1 cellular context compared by ENCODE assay signal in the genomic region with DNA sequence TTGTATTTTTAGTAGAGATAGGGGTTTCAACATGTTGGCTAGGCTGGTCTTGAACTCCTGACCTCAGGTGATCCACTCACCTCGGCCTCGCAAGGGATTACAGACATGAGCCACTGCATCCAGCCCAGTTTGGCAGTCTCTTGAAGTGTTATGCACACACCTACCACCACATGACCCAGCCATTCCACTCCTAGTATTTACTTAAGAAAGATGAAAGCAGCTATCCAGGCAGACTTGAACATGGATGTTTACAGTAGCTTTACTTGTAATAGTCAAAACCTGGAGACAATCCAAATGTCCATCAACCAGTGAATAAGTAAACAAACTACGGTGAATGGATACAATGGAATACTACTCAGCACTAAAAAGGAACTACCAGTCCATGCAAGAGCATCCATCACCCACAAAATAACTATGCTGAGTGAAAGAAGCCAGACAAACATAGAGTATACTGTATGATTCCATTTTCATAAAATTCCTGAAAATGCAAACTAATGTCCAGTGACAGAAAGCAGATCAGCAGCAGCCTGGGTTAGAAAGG.
TF ChIP-seq lines count a peak whose summit lies in the region.

No MANE protein-coding gene starts in this region.

TF ChIP-seq in HepG2, 621 proteins besides CTCF, POLR2A, EP300 and RAD21 (continues in another document):
- TF ChIP-seq, protein P1, sequence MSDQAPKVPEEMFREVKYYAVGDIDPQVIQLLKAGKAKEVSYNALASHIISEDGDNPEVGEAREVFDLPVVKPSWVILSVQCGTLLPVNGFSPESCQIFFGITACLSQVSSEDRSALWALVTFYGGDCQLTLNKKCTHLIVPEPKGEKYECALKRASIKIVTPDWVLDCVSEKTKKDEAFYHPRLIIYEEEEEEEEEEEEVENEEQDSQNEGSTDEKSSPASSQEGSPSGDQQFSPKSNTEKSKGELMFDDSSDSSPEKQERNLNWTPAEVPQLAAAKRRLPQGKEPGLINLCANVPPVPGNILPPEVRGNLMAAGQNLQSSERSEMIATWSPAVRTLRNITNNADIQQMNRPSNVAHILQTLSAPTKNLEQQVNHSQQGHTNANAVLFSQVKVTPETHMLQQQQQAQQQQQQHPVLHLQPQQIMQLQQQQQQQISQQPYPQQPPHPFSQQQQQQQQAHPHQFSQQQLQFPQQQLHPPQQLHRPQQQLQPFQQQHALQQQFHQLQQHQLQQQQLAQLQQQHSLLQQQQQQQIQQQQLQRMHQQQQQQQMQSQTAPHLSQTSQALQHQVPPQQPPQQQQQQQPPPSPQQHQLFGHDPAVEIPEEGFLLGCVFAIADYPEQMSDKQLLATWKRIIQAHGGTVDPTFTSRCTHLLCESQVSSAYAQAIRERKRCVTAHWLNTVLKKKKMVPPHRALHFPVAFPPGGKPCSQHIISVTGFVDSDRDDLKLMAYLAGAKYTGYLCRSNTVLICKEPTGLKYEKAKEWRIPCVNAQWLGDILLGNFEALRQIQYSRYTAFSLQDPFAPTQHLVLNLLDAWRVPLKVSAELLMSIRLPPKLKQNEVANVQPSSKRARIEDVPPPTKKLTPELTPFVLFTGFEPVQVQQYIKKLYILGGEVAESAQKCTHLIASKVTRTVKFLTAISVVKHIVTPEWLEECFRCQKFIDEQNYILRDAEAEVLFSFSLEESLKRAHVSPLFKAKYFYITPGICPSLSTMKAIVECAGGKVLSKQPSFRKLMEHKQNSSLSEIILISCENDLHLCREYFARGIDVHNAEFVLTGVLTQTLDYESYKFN (CRISPR knock-in tag; conservative IDR thresholded peaks at IDR 0.05): peak; percentile 94
- TF ChIP-seq, protein P2, sequence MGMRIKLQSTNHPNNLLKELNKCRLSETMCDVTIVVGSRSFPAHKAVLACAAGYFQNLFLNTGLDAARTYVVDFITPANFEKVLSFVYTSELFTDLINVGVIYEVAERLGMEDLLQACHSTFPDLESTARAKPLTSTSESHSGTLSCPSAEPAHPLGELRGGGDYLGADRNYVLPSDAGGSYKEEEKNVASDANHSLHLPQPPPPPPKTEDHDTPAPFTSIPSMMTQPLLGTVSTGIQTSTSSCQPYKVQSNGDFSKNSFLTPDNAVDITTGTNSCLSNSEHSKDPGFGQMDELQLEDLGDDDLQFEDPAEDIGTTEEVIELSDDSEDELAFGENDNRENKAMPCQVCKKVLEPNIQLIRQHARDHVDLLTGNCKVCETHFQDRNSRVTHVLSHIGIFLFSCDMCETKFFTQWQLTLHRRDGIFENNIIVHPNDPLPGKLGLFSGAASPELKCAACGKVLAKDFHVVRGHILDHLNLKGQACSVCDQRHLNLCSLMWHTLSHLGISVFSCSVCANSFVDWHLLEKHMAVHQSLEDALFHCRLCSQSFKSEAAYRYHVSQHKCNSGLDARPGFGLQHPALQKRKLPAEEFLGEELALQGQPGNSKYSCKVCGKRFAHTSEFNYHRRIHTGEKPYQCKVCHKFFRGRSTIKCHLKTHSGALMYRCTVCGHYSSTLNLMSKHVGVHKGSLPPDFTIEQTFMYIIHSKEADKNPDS (CRISPR knock-in tag; IDR thresholded peaks at IDR 0.05): 0 out of 2 replicates have a peak, but pooled peaks have one; percentile 70
- TF ChIP-seq CREB1 (IDR thresholded peaks at IDR 0.05) (peak; percentile 58), CREB1 (CRISPR knock-in tag; IDR thresholded peaks at IDR 0.05) (peak; percentile 87), ZNF329 (CRISPR knock-in tag; IDR thresholded peaks at IDR 0.05; ENCODE audit: low read depth) (no peak), BRD4 (CRISPR knock-in tag; IDR thresholded peaks at IDR 0.05) (no peak), HOXA7 (CRISPR knock-in tag; IDR thresholded peaks at IDR 0.05) (no peak), ARHGAP35 (CRISPR knock-in tag; IDR thresholded peaks at IDR 0.05; ENCODE audit: borderline replicate concordance) (no peak), TBX3 (IDR thresholded peaks at IDR 0.05; ENCODE audit: borderline replicate concordance) (peak; percentile 99), ZNF558 (CRISPR knock-in tag; IDR thresholded peaks at IDR 0.05; ENCODE audit: borderline replicate concordance) (peak; percentile 89; the same call in 1 of the 2 replicates), SMAD9 (CRISPR knock-in tag; IDR thresholded peaks at IDR 0.05) (no peak), BRCA1 (CRISPR knock-in tag; IDR thresholded peaks at IDR 0.05) (peak; percentile 10; the same call in 1 of the 2 replicates), TSC22D2 (CRISPR knock-in tag; IDR thresholded peaks at IDR 0.05; ENCODE audit: borderline replicate concordance) (no peak), ZC3H13 (CRISPR knock-in tag; IDR thresholded peaks at IDR 0.05) (peak; percentile 52; the same call in 1 of the 2 replicates), MEIS1 (CRISPR knock-in tag; IDR thresholded peaks at IDR 0.05; ENCODE audit: borderline replicate concordance) (peak; percentile 100), YEATS2 (CRISPR knock-in tag; IDR thresholded peaks at IDR 0.05; ENCODE audit: borderline replicate concordance) (peak; percentile 80; the same call in 1 of the 2 replicates), ZKSCAN1 (IDR thresholded peaks at IDR 0.05; ENCODE audit: low read length) (peak; percentile 39; the same call in 1 of the 2 replicates), CHD4 (IDR thresholded peaks at IDR 0.05; ENCODE audit: borderline replicate concordance, low read length) (peak; percentile 78; the same call in 1 of the 2 replicates), CBX1 (IDR thresholded peaks at IDR 0.05; ENCODE audit: low read depth) (no peak), NCOR1 (IDR thresholded peaks at IDR 0.05; ENCODE audit: borderline replicate concordance, low read length) (peak; percentile 98)
- TF ChIP-seq, protein P3, sequence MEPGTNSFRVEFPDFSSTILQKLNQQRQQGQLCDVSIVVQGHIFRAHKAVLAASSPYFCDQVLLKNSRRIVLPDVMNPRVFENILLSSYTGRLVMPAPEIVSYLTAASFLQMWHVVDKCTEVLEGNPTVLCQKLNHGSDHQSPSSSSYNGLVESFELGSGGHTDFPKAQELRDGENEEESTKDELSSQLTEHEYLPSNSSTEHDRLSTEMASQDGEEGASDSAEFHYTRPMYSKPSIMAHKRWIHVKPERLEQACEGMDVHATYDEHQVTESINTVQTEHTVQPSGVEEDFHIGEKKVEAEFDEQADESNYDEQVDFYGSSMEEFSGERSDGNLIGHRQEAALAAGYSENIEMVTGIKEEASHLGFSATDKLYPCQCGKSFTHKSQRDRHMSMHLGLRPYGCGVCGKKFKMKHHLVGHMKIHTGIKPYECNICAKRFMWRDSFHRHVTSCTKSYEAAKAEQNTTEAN (CRISPR knock-in tag; conservative IDR thresholded peaks at IDR 0.05): peak; percentile 91
- TF ChIP-seq, protein P4, sequence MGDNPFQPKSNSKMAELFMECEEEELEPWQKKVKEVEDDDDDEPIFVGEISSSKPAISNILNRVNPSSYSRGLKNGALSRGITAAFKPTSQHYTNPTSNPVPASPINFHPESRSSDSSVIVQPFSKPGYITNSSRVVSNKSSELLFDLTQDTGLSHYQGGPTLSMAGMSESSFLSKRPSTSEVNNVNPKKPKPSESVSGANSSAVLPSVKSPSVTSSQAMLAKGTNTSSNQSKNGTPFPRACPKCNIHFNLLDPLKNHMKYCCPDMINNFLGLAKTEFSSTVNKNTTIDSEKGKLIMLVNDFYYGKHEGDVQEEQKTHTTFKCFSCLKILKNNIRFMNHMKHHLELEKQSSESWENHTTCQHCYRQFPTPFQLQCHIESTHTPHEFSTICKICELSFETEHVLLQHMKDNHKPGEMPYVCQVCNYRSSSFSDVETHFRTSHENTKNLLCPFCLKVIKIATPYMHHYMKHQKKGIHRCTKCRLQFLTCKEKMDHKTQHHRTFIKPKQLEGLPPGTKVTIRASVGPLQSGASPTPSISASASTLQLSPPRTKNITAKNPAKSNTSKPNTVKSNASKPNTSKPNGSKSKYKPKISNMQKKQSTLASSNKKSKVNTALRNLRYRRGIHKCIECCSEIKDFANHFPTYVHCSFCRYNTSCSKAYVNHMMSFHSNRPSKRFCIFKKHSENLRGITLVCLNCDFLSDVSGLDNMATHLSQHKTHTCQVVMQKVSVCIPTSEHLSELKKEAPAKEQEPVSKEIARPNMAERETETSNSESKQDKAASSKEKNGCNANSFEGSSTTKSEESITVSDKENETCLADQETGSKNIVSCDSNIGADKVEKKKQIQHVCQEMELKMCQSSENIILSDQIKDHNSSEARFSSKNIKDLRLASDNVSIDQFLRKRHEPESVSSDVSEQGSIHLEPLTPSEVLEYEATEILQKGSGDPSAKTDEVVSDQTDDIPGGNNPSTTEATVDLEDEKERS (CRISPR knock-in tag; IDR thresholded peaks at IDR 0.05): peak; percentile 95
- TF ChIP-seq, protein P5, sequence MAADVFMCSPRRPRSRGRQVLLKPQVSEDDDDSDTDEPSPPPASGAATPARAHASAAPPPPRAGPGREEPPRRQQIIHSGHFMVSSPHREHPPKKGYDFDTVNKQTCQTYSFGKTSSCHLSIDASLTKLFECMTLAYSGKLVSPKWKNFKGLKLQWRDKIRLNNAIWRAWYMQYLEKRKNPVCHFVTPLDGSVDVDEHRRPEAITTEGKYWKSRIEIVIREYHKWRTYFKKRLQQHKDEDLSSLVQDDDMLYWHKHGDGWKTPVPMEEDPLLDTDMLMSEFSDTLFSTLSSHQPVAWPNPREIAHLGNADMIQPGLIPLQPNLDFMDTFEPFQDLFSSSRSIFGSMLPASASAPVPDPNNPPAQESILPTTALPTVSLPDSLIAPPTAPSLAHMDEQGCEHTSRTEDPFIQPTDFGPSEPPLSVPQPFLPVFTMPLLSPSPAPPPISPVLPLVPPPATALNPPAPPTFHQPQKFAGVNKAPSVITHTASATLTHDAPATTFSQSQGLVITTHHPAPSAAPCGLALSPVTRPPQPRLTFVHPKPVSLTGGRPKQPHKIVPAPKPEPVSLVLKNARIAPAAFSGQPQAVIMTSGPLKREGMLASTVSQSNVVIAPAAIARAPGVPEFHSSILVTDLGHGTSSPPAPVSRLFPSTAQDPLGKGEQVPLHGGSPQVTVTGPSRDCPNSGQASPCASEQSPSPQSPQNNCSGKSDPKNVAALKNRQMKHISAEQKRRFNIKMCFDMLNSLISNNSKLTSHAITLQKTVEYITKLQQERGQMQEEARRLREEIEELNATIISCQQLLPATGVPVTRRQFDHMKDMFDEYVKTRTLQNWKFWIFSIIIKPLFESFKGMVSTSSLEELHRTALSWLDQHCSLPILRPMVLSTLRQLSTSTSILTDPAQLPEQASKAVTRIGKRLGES (CRISPR knock-in tag; IDR thresholded peaks at IDR 0.05; ENCODE audit: borderline replicate concordance): no peak
- TF ChIP-seq, protein P6, sequence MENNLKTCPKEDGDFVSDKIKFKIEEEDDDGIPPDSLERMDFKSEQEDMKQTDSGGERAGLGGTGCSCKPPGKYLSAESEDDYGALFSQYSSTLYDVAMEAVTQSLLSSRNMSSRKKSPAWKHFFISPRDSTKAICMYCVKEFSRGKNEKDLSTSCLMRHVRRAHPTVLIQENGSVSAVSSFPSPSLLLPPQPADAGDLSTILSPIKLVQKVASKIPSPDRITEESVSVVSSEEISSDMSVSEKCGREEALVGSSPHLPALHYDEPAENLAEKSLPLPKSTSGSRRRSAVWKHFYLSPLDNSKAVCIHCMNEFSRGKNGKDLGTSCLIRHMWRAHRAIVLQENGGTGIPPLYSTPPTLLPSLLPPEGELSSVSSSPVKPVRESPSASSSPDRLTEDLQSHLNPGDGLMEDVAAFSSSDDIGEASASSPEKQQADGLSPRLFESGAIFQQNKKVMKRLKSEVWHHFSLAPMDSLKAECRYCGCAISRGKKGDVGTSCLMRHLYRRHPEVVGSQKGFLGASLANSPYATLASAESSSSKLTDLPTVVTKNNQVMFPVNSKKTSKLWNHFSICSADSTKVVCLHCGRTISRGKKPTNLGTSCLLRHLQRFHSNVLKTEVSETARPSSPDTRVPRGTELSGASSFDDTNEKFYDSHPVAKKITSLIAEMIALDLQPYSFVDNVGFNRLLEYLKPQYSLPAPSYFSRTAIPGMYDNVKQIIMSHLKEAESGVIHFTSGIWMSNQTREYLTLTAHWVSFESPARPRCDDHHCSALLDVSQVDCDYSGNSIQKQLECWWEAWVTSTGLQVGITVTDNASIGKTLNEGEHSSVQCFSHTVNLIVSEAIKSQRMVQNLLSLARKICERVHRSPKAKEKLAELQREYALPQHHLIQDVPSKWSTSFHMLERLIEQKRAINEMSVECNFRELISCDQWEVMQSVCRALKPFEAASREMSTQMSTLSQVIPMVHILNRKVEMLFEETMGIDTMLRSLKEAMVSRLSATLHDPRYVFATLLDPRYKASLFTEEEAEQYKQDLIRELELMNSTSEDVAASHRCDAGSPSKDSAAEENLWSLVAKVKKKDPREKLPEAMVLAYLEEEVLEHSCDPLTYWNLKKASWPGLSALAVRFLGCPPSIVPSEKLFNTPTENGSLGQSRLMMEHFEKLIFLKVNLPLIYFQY (CRISPR knock-in tag; IDR thresholded peaks at IDR 0.05; ENCODE audit: borderline replicate concordance): peak; percentile 47; the same call in 1 of the 2 replicates
- TF ChIP-seq, protein P7, sequence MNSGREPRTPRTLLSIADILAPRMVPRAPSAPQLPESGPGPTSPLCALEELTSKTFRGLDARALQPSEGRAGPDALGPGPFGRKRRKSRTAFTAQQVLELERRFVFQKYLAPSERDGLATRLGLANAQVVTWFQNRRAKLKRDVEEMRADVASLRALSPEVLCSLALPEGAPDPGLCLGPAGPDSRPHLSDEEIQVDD (CRISPR knock-in tag; IDR thresholded peaks at IDR 0.05; ENCODE audit: borderline replicate concordance): no peak
- TF ChIP-seq, protein P8, sequence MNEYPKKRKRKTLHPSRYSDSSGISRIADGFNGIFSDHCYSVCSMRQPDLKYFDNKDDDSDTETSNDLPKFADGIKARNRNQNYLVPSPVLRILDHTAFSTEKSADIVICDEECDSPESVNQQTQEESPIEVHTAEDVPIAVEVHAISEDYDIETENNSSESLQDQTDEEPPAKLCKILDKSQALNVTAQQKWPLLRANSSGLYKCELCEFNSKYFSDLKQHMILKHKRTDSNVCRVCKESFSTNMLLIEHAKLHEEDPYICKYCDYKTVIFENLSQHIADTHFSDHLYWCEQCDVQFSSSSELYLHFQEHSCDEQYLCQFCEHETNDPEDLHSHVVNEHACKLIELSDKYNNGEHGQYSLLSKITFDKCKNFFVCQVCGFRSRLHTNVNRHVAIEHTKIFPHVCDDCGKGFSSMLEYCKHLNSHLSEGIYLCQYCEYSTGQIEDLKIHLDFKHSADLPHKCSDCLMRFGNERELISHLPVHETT (CRISPR knock-in tag; conservative IDR thresholded peaks at IDR 0.05): 0 out of 2 replicates have a peak, but pooled peaks have one; percentile 33
- TF ChIP-seq, protein P9, sequence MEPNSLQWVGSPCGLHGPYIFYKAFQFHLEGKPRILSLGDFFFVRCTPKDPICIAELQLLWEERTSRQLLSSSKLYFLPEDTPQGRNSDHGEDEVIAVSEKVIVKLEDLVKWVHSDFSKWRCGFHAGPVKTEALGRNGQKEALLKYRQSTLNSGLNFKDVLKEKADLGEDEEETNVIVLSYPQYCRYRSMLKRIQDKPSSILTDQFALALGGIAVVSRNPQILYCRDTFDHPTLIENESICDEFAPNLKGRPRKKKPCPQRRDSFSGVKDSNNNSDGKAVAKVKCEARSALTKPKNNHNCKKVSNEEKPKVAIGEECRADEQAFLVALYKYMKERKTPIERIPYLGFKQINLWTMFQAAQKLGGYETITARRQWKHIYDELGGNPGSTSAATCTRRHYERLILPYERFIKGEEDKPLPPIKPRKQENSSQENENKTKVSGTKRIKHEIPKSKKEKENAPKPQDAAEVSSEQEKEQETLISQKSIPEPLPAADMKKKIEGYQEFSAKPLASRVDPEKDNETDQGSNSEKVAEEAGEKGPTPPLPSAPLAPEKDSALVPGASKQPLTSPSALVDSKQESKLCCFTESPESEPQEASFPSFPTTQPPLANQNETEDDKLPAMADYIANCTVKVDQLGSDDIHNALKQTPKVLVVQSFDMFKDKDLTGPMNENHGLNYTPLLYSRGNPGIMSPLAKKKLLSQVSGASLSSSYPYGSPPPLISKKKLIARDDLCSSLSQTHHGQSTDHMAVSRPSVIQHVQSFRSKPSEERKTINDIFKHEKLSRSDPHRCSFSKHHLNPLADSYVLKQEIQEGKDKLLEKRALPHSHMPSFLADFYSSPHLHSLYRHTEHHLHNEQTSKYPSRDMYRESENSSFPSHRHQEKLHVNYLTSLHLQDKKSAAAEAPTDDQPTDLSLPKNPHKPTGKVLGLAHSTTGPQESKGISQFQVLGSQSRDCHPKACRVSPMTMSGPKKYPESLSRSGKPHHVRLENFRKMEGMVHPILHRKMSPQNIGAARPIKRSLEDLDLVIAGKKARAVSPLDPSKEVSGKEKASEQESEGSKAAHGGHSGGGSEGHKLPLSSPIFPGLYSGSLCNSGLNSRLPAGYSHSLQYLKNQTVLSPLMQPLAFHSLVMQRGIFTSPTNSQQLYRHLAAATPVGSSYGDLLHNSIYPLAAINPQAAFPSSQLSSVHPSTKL (CRISPR knock-in tag; IDR thresholded peaks at IDR 0.05): peak; percentile 99
